ENCODE assay signal across 11 cellular contexts in the genomic region with DNA sequence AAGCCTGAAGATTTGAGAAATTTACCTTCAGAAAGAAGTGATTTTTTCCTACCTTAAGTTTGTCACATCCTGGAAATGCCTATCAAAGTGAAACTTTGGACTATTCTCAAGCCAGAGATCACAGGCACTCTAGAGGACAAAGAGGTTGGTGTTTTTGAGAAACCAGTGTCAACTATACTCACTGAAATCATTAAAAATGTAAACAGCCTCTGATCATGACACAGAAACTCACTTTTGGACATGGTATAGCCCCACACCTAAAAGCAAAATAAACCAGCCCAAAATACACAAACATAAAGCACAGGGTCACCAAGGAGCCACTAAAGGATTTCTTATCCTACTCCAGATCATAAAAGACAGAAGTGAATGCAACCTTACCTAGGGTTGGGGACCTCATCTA.
"Had no signal": no experiment of that assay in that cellular context is flagged by ENCODE, and none has a peak within 500 bp of the region (broad histone marks: within the 10 kb centered on the region; RNA-seq: fewer than 3 reads in every experiment).

No MANE protein-coding gene starts in this region.

- H3K9me3 Mint-ChIP-seq: GM23338, H9, HFFc6 had no signal

- H3K4me3 ChIP-seq: GM23248, GM23338, HAP-1 had no signal

- DNase-seq: GM23248, GOT3, H7, H9, HCEC 1CT, HFFc6 had no signal

- FAIRE-seq: H1, H54 had no signal

- H3K36me3 ChIP-seq: HAP-1 had no signal

- H3K27ac Mint-ChIP-seq: GM23338, H9, HFFc6 had no signal

- H3K4me1 ChIP-seq: HAP-1 had no signal

- H3K27ac ChIP-seq: GM23248 had no signal

- ATAC-seq: GM23338, HCT116 had no signal

- H3K9ac ChIP-seq: GM23248 had no signal

- H3K4me3 Mint-ChIP-seq: GM23338, H9, HFFc6 had no signal

- H3K4me2 ChIP-seq: GM23338 had no signal

- H3K9me3 ChIP-seq: HAP-1 had no signal

- H2AFZ ChIP-seq: GM23248, GM23338 had no signal
